Comparison of ENCODE assay signal across 13 cellular contexts in the genomic region with DNA sequence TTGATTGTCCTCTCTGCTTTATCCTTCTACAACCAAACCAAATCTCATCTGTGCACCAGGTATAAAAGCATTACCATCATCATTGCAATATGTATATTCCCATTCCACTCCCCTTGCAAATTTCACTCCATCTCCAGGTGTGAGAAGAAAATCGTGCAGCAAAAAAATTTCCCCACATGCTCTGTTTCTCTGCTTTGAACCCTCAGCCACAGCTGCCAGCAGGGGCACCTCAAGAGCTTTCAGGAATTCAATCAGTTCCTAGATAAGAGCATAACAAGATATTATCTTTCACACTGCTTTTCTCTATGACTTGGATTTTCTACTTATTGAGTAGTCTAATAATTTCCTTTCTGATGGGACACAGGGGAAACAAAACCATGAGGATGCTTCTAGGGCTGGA.
A peak's percentile ranks its signal among the peaks of the same experiment; 100 is the strongest.
DNase-seq lines count a peak whose midpoint lies in the region; ATAC-seq and TF ChIP-seq lines count a peak whose summit lies in the region.
"Had no signal": no experiment of that assay in that cellular context is flagged by ENCODE, and none has a peak within 500 bp of the region (broad histone marks: within the 10 kb centered on the region; RNA-seq: fewer than 3 reads in every experiment).

No MANE protein-coding gene starts in this region.

- H3K27ac ChIP-seq in esophagus muscularis mucosa (replicated peaks in 1 of 4) (no peak overlapping the region), ascending aorta (no peak overlapping the region)
- H3K27ac ChIP-seq: GM23248 had no signal

- no peak overlapping the region for H3K4me3 ChIP-seq in esophagus muscularis mucosa
- no peak overlapping the region for H3K4me3 ChIP-seq in ascending aorta
- no peak overlapping the region for H3K4me3 ChIP-seq in H7 (ENCODE audit: insufficient read depth, low read depth, low read length)
- H3K4me3 ChIP-seq: GM23248, HAP-1 had no signal

- WGBS in esophagus muscularis mucosa, result 54% methylated on average over 1 of the region's 1 CpG

- no peaks in the 10 kb centered on the region for H3K27me3 ChIP-seq in esophagus muscularis mucosa
- no peaks in the 10 kb centered on the region for H3K27me3 ChIP-seq in ascending aorta
- H3K27me3 ChIP-seq in H7 (ENCODE audit: control insufficient read depth, insufficient read depth, low read length), result no peaks in the 10 kb centered on the region

- ATAC-seq in GM21526 (IDR thresholded peaks at IDR 0.05; ENCODE audit: low FRiP score, unreplicated experiment), result no peak

- H3K9me3 ChIP-seq in esophagus muscularis mucosa (no peaks in the 10 kb centered on the region), ascending aorta (no peaks in the 10 kb centered on the region)
- H3K9me3 ChIP-seq: HAP-1 had no signal

- TF ChIP-seq CTCF in esophagus muscularis mucosa (IDR thresholded peaks at IDR 0.05) (no peak), ascending aorta (IDR thresholded peaks at IDR 0.05) (no peak)

- H3K36me3 ChIP-seq in esophagus muscularis mucosa, result no peaks in the 10 kb centered on the region
- H3K36me3 ChIP-seq in ascending aorta, result no peaks in the 10 kb centered on the region
- no peaks in the 10 kb centered on the region for H3K36me3 ChIP-seq in H7 (replicated peaks; ENCODE audit: control insufficient read depth, insufficient read depth, low read length)
- H3K36me3 ChIP-seq: HAP-1 had no signal

- H3K4me1 ChIP-seq in esophagus muscularis mucosa (no peaks in the 10 kb centered on the region), ascending aorta (no peaks in the 10 kb centered on the region)
- H3K4me1 ChIP-seq: HAP-1 had no signal

- TF ChIP-seq EP300 in esophagus muscularis mucosa (IDR thresholded peaks at IDR 0.05), result no peak

- peak; percentile 12 for DNase-seq in NCI-H82 (lab: John Stamatoyannopoulos, UW)
- DNase-seq in NCI-H82 treated with DMSO at 0.1 percent for 48 hours (lab: John Stamatoyannopoulos, UW; ENCODE audit: unreplicated experiment), result no peak
- DNase-seq in SK-N-DZ (ENCODE audit: low spot score), result peak; percentile 18
- peak; percentile 26 for DNase-seq in esophagus muscularis mucosa (ENCODE audit: extremely low spot score)
- no peak for DNase-seq in ascending aorta (ENCODE audit: low spot score in 2 of 2)
- DNase-seq in H7, result no peak
- DNase-seq: C1 segment of cervical spinal cord; Calu3; CD4-positive, alpha-beta T cell; DMS 273 treated with DMSO at 0.1 percent for 48 hours; GM23248 had no signal

- intact Hi-C loops in esophagus muscularis mucosa (cut with DNase I), result no loop called here
- intact Hi-C loops in ascending aorta (cut with DNase I), result no loop called here

- no peak for TF ChIP-seq POLR2A in esophagus muscularis mucosa (IDR thresholded peaks at IDR 0.05; ENCODE audit: low read depth)

Comparison
In these comparisons a context has a peak if more than half of its experiments do, and no peak if none do; other contexts are left out.
1. DNase-seq: peak in NCI-H82 (single experiment), SK-N-DZ (single experiment) and esophagus muscularis mucosa (single experiment); none in NCI-H82 treated with DMSO at 0.1 percent for 48 hours (single experiment), ascending aorta (0 of 2) and H7 (single experiment).